Comparison of ENCODE assay signal across 8 cellular contexts in the genomic region with DNA sequence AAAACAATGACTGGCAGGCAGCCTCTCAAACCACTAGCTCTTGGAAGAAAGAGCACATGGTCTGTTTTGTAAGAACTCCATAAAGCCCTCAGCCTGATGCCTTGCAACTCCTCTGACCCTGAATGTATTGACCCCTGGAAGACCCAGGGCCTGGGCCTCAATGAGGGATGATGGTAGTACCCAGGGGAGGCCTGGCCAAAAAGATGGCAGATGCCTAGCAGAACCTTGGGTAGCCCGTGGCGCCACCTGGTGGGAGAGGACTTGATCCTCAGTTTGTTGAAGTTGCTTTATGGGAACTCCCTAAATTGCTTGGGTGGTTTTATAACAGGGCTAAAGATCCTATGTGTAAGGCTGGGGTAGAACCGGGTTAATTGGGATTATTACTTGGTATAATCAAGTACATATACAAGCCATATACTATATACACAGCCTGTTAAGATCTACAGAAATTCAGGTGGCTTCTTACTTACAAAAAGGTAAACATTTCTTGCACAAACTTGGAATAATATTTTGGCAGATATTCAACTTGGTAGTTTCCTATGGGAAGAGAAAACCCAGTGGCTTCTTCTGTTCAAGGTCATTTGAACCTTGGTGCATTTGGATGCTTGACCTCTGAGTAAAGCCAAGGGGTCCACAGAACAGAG.
DNase-seq lines count a peak whose midpoint lies in the region; ATAC-seq lines count a peak whose summit lies in the region.

No MANE protein-coding gene starts in this region.

- H3K9ac ChIP-seq in GM23248, result no peak overlapping the region

- H3K9me2 ChIP-seq in GM23248 (ENCODE audit: insufficient read depth), result no peaks in the 10 kb centered on the region

- no peaks in the 10 kb centered on the region for H4K20me1 ChIP-seq in GM23248 (ENCODE audit: insufficient read depth)

- H3K9me3 Mint-ChIP-seq in CD8-positive, alpha-beta memory T cell, result no peaks in the 10 kb centered on the region
- H3K9me3 Mint-ChIP-seq in activated CD4-positive, alpha-beta T cell treated with anti-CD3 and anti-CD28 coated beads, Interleukin-2, amount 10 ng/mL, durations not matched to agents 7 days and 5 days, result no peaks in the 10 kb centered on the region
- H3K9me3 Mint-ChIP-seq in naive B cell, result no peaks in the 10 kb centered on the region
- no peaks in the 10 kb centered on the region for H3K9me3 Mint-ChIP-seq in stimulated activated naive CD8-positive, alpha-beta T cell treated with anti-CD3 and anti-CD28 coated beads, Interleukin-15, amount 100 ng/mL, for 72 hours

- peak; percentile 32 to 69 for ATAC-seq in naive B cell (ENCODE audit: low read depth in 2 of 2)
- peak; percentile 76 for ATAC-seq in stimulated activated naive CD8-positive, alpha-beta T cell treated with anti-CD3 and anti-CD28 coated beads, Interleukin-15, amount 100 ng/mL, for 72 hours

- H3K27me3 Mint-ChIP-seq in CD8-positive, alpha-beta memory T cell, result peaks cover 4 to 24% of the 10 kb centered on the region in 2 donors
- H3K27me3 Mint-ChIP-seq in activated CD4-positive, alpha-beta T cell treated with anti-CD3 and anti-CD28 coated beads, Interleukin-2, amount 10 ng/mL, durations not matched to agents 7 days and 5 days, result peaks cover 8% of the 10 kb centered on the region
- peaks cover 6 to 33% (median 11%) of the 10 kb centered on the region in 3 donors for H3K27me3 Mint-ChIP-seq in naive B cell
- H3K27me3 Mint-ChIP-seq in stimulated activated naive CD8-positive, alpha-beta T cell treated with anti-CD3 and anti-CD28 coated beads, Interleukin-15, amount 100 ng/mL, for 72 hours, result peaks cover 28% of the 10 kb centered on the region

- in situ Hi-C loops in GM23248 (cut with MboI), result no loop called here

- no peaks in the 10 kb centered on the region for H3K4me1 ChIP-seq in CD8-positive, alpha-beta memory T cell (ENCODE audit: insufficient read depth, low read length)
- H3K4me1 ChIP-seq in GM23248 (ENCODE audit: insufficient read depth), result no peaks in the 10 kb centered on the region
- no peaks in the 10 kb centered on the region for H3K4me1 ChIP-seq in effector memory CD4-positive, alpha-beta T cell (ENCODE audit: control insufficient read depth, insufficient read depth, low read length, poor library complexity, severe bottlenecking)

- peak overlapping the region in 1 of 8 donors; percentile 9 for H3K27ac Mint-ChIP-seq in CD8-positive, alpha-beta memory T cell
- no peak overlapping the region for H3K27ac Mint-ChIP-seq in activated CD4-positive, alpha-beta T cell treated with anti-CD3 and anti-CD28 coated beads, Interleukin-2, amount 10 ng/mL, durations not matched to agents 7 days and 5 days
- H3K27ac Mint-ChIP-seq in naive B cell, result no peak overlapping the region
- H3K27ac Mint-ChIP-seq in stimulated activated naive CD8-positive, alpha-beta T cell treated with anti-CD3 and anti-CD28 coated beads, Interleukin-15, amount 100 ng/mL, for 72 hours, result no peak overlapping the region

- H3K36me3 ChIP-seq in CD8-positive, alpha-beta memory T cell (ENCODE audit: insufficient read depth, low read length), result no peaks in the 10 kb centered on the region
- no peaks in the 10 kb centered on the region for H3K36me3 ChIP-seq in GM23248 (ENCODE audit: low read depth)
- no peaks in the 10 kb centered on the region for H3K36me3 ChIP-seq in effector memory CD4-positive, alpha-beta T cell (ENCODE audit: control insufficient read depth, insufficient read depth, low read length)

- no peak overlapping the region for H3K4me3 Mint-ChIP-seq in CD8-positive, alpha-beta memory T cell
- no peak overlapping the region for H3K4me3 Mint-ChIP-seq in activated CD4-positive, alpha-beta T cell treated with anti-CD3 and anti-CD28 coated beads, Interleukin-2, amount 10 ng/mL, durations not matched to agents 7 days and 5 days
- H3K4me3 Mint-ChIP-seq in naive B cell, result no peak overlapping the region
- H3K4me3 Mint-ChIP-seq in stimulated activated naive CD8-positive, alpha-beta T cell treated with anti-CD3 and anti-CD28 coated beads, Interleukin-15, amount 100 ng/mL, for 72 hours, result no peak overlapping the region

- CTCF ChIA-PET in CD8-positive, alpha-beta memory T cell (lab: Charles Lee), result interaction anchor here (0.6 to 1.2 kb wide), 2 partner anchors 39 to 280 kb away, joined by 3 read pairs; no protein-coding TSS in a partner anchor
- CTCF ChIA-PET in activated CD4-positive, alpha-beta T cell treated with anti-CD3 and anti-CD28 coated beads, Interleukin-2, amount 10 ng/mL, durations not matched to agents 7 days and 5 days (lab: Charles Lee), result no interaction called here

- WGBS in GM23248 (ENCODE audit: low coverage in 1 of 2, low lambda C conversion rate in 2 of 2, missing lambda C conversion rate in 2 of 2), 2 experiments, result 27 to 32% methylated on average over 3 of the region's 3 CpGs

- POLR2A ChIA-PET in CD8-positive, alpha-beta memory T cell (lab: Charles Lee), result no interaction called here
- POLR2A ChIA-PET in activated CD4-positive, alpha-beta T cell treated with anti-CD3 and anti-CD28 coated beads, Interleukin-2, amount 10 ng/mL, durations not matched to agents 7 days and 5 days (lab: Charles Lee), result no interaction called here

- H3K79me2 ChIP-seq in GM23248 (ENCODE audit: insufficient read depth), result no peaks in the 10 kb centered on the region

- no peak overlapping the region for H2AFZ ChIP-seq in GM23248

- peaks cover 7% of the 10 kb centered on the region for H3K27me3 ChIP-seq in CD8-positive, alpha-beta memory T cell (ENCODE audit: insufficient read depth, low read length, poor library complexity, severe bottlenecking)
- 0 out of 2 replicates have a peak, but pooled peaks cover 8% of the 10 kb centered on the region for H3K27me3 ChIP-seq in GM23248 (replicated peaks; ENCODE audit: insufficient read depth)
- no peaks in the 10 kb centered on the region for H3K27me3 ChIP-seq in effector memory CD4-positive, alpha-beta T cell (replicated peaks; ENCODE audit: control insufficient read depth, insufficient read depth, low read length, poor library complexity, severe bottlenecking)

- H3K4me2 ChIP-seq in GM23248 (ENCODE audit: unreplicated experiment), result no peak overlapping the region

- no peak overlapping the region for H3K4me3 ChIP-seq in CD8-positive, alpha-beta memory T cell (ENCODE audit: low read length)
- H3K4me3 ChIP-seq in GM23248, result no peak overlapping the region
- no peak overlapping the region for H3K4me3 ChIP-seq in effector memory CD4-positive, alpha-beta T cell (ENCODE audit: insufficient read depth, low read depth, low read length, poor library complexity, severe bottlenecking)

- no peaks in the 10 kb centered on the region for H3K4me1 Mint-ChIP-seq in CD8-positive, alpha-beta memory T cell
- H3K4me1 Mint-ChIP-seq in activated CD4-positive, alpha-beta T cell treated with anti-CD3 and anti-CD28 coated beads, Interleukin-2, amount 10 ng/mL, durations not matched to agents 7 days and 5 days, result no peaks in the 10 kb centered on the region
- H3K4me1 Mint-ChIP-seq in naive B cell, result peaks cover 0 to 9% (median 4%) of the 10 kb centered on the region in 3 donors
- no peaks in the 10 kb centered on the region for H3K4me1 Mint-ChIP-seq in stimulated activated naive CD8-positive, alpha-beta T cell treated with anti-CD3 and anti-CD28 coated beads, Interleukin-15, amount 100 ng/mL, for 72 hours

- no peaks in the 10 kb centered on the region for H3K9me3 ChIP-seq in CD8-positive, alpha-beta memory T cell (ENCODE audit: low read length)
- H3K9me3 ChIP-seq in GM23248 (ENCODE audit: low read depth), result no peaks in the 10 kb centered on the region
- no peaks in the 10 kb centered on the region for H3K9me3 ChIP-seq in effector memory CD4-positive, alpha-beta T cell (ENCODE audit: control insufficient read depth, low read length)

- no peaks in the 10 kb centered on the region for H3K36me3 Mint-ChIP-seq in CD8-positive, alpha-beta memory T cell
- H3K36me3 Mint-ChIP-seq in activated CD4-positive, alpha-beta T cell treated with anti-CD3 and anti-CD28 coated beads, Interleukin-2, amount 10 ng/mL, durations not matched to agents 7 days and 5 days (ENCODE audit: low read depth), result no peaks in the 10 kb centered on the region
- no peaks in the 10 kb centered on the region for H3K36me3 Mint-ChIP-seq in naive B cell

- peak; percentile 5 to 60 (median 35) for DNase-seq in CD8-positive, alpha-beta memory T cell
- DNase-seq in GM23248 (peak; percentile 80), NCI-H226 (peak; percentile 29), naive B cell (peak; percentile 30), occipital lobe (lab: John Stamatoyannopoulos, UW) (no peak)
- peak; percentile 73 for DNase-seq in activated CD4-positive, alpha-beta T cell treated with anti-CD3 and anti-CD28 coated beads, Interleukin-2, amount 10 ng/mL, durations not matched to agents 7 days and 5 days
- DNase-seq in effector memory CD4-positive, alpha-beta T cell, result peak in 2 of 3 donors; percentile 19 to 38
- peak; percentile 69 to 75 for DNase-seq in stimulated activated naive CD8-positive, alpha-beta T cell treated with anti-CD3 and anti-CD28 coated beads, Interleukin-15, amount 100 ng/mL, for 72 hours

- no peaks in the 10 kb centered on the region for H3F3A ChIP-seq in GM23248 (ENCODE audit: insufficient read depth)

- no peak overlapping the region for H3K27ac ChIP-seq in CD8-positive, alpha-beta memory T cell (ENCODE audit: low read depth, low read length)
- no peak overlapping the region for H3K27ac ChIP-seq in GM23248
- H3K27ac ChIP-seq in effector memory CD4-positive, alpha-beta T cell (ENCODE audit: insufficient read depth, low read length, poor library complexity, severe bottlenecking), result no peak overlapping the region
